10 cellular contexts compared by ENCODE assay signal in genomic region chr15:79593119-79593869, GRCh38.
DNase-seq lines count a peak whose midpoint lies in the region; ATAC-seq and TF ChIP-seq lines count a peak whose summit lies in the region.
"Had no signal": no experiment of that assay in that cellular context is flagged by ENCODE, and none has a peak within 500 bp of the region (broad histone marks: within the 10 kb centered on the region; RNA-seq: fewer than 3 reads in every experiment).

No MANE protein-coding gene starts in this region.

- H4K20me1 ChIP-seq in PC-9 (ENCODE audit: insufficient read depth) (no peaks in the 10 kb centered on the region), fibroblast of lung (ENCODE audit: control insufficient read depth, extremely low read depth, insufficient read depth, low read length) (no peaks in the 10 kb centered on the region), smooth muscle cell (ENCODE audit: low read depth) (no peaks in the 10 kb centered on the region)

- DNase-seq in SHP77 (lab: John Stamatoyannopoulos, UW) (peak; percentile 4 to 5), SHP77 treated with DMSO at 0.1 percent for 48 hours (lab: John Stamatoyannopoulos, UW) (no peak), PC-9 (no peak), fibroblast of lung (ENCODE audit: low read depth in 2 of 2) (peak; percentile 5 to 11), smooth muscle cell (lab: John Stamatoyannopoulos, UW; ENCODE audit: unreplicated experiment) (no peak)
- DNase-seq: body of pancreas; CD4-positive, CD25-positive, alpha-beta regulatory T cell had no signal

- H3K4me3 ChIP-seq in PC-9 (no peak overlapping the region), fibroblast of lung (replicated peaks in 1 of 4; ENCODE audit: control extremely low read depth in 1 of 4, insufficient read depth in 1 of 4, low read depth in 3 of 4, low read length in 4 of 4) (no peak overlapping the region), smooth muscle cell (no peak overlapping the region)
- H3K4me3 ChIP-seq: body of pancreas had no signal

- H3K27me3 ChIP-seq in PC-9 (ENCODE audit: insufficient read depth, low read depth), result peaks cover 62% of the 10 kb centered on the region
- H3K27me3 ChIP-seq in fibroblast of lung (ENCODE audit: control insufficient read depth, insufficient read depth, low read length), result no peaks in the 10 kb centered on the region
- H3K27me3 ChIP-seq in smooth muscle cell (ENCODE audit: low read depth), result no peaks in the 10 kb centered on the region
- H3K27me3 ChIP-seq: body of pancreas had no signal

- H3K4me2 ChIP-seq in PC-9 (no peak overlapping the region), fibroblast of lung (ENCODE audit: extremely low read depth, insufficient read depth, low read length) (no peak overlapping the region), smooth muscle cell (no peak overlapping the region)

- H3K9me3 ChIP-seq in PC-9 (ENCODE audit: insufficient read depth, low read depth) (no peaks in the 10 kb centered on the region), fibroblast of lung (ENCODE audit: control insufficient read depth, insufficient read depth, low read depth, low read length) (no peaks in the 10 kb centered on the region), smooth muscle cell (replicated peaks; ENCODE audit: low read depth) (no peaks in the 10 kb centered on the region)
- H3K9me3 ChIP-seq: body of pancreas had no signal

- ATAC-seq in GM21447 (IDR thresholded peaks at IDR 0.05; ENCODE audit: unreplicated experiment), result no peak
- ATAC-seq in GM21786 (IDR thresholded peaks at IDR 0.05; ENCODE audit: unreplicated experiment), result no peak
- no peak for ATAC-seq in GM18858 (IDR thresholded peaks at IDR 0.05; ENCODE audit: unreplicated experiment)
- ATAC-seq: body of pancreas had no signal

- no peak overlapping the region for H2AFZ ChIP-seq in PC-9
- H2AFZ ChIP-seq in fibroblast of lung (ENCODE audit: low read length), result no peak overlapping the region
- H2AFZ ChIP-seq in smooth muscle cell (ENCODE audit: low read depth), result peak overlapping the region; percentile 75

- CTCF ChIA-PET in PC-9 (lab: Charles Lee), result no interaction called here

- H3K9ac ChIP-seq in fibroblast of lung (ENCODE audit: insufficient read depth, low read length), result no peak overlapping the region
- no peak overlapping the region for H3K9ac ChIP-seq in smooth muscle cell (ENCODE audit: low read depth)

- POLR2A ChIA-PET in PC-9 (lab: Charles Lee; ENCODE audit: unreplicated experiment), result no interaction called here

- H3K36me3 ChIP-seq in PC-9 (ENCODE audit: low read depth), result no peaks in the 10 kb centered on the region
- H3K36me3 ChIP-seq in fibroblast of lung (ENCODE audit: control insufficient read depth, insufficient read depth, low read length), result no peaks in the 10 kb centered on the region
- no peaks in the 10 kb centered on the region for H3K36me3 ChIP-seq in smooth muscle cell (ENCODE audit: low read depth)

- TF ChIP-seq CTCF in PC-9 (conservative IDR thresholded peaks at IDR 0.05) (peak; percentile 43), fibroblast of lung (conservative IDR thresholded peaks at IDR 0.05 in 1 of 2, IDR thresholded peaks at IDR 0.05 in 1 of 2; ENCODE audit: low read depth in 1 of 2, low read length in 2 of 2) (peak; percentile 32 to 41), smooth muscle cell (IDR thresholded peaks at IDR 0.05; ENCODE audit: borderline replicate concordance, insufficient read depth, poor library complexity, severe bottlenecking) (peak; percentile 38)

- H3K79me2 ChIP-seq in PC-9 (ENCODE audit: low read depth), result no peaks in the 10 kb centered on the region
- no peaks in the 10 kb centered on the region for H3K79me2 ChIP-seq in fibroblast of lung (ENCODE audit: control insufficient read depth, insufficient read depth, low read length)
- H3K79me2 ChIP-seq in smooth muscle cell (ENCODE audit: low read depth), result no peaks in the 10 kb centered on the region

- 32% methylated on average over 4 of the region's 4 CpGs for WGBS in smooth muscle cell (ENCODE audit: low lambda C conversion rate)

- H3K27ac ChIP-seq in PC-9 (no peak overlapping the region), fibroblast of lung (ENCODE audit: insufficient read depth, low read length) (no peak overlapping the region), smooth muscle cell (ENCODE audit: low read depth) (no peak overlapping the region)
- H3K27ac ChIP-seq: body of pancreas had no signal

- H3K4me1 ChIP-seq in PC-9 (replicated peaks; ENCODE audit: insufficient read depth) (no peaks in the 10 kb centered on the region), fibroblast of lung (ENCODE audit: control insufficient read depth, extremely low read depth, insufficient read depth, low read length) (no peaks in the 10 kb centered on the region), smooth muscle cell (ENCODE audit: low read depth) (no peaks in the 10 kb centered on the region)

- no peaks in the 10 kb centered on the region for H3K9me2 ChIP-seq in PC-9 (ENCODE audit: insufficient read depth)

- no TSS peak for BruUV-seq in PC-9 (replicated peaks; lab: Mats Ljungman, UMichigan)

- intact Hi-C loops in PC-9 (cut with micrococcal nuclease; ENCODE audit: unreplicated experiment), result loop anchor here (10.0 kb wide), 1 partner anchor 582 kb away; no protein-coding TSS in a partner anchor

- H3F3A ChIP-seq in PC-9 (ENCODE audit: insufficient read depth, low read depth), result no peaks in the 10 kb centered on the region
- H3F3A ChIP-seq in smooth muscle cell (ENCODE audit: low read depth), result no peaks in the 10 kb centered on the region

Comparison
In these comparisons a context has a peak if more than half of its experiments do, and no peak if none do; other contexts are left out.
1. DNase-seq: peak in SHP77 (2 of 2) and fibroblast of lung (2 of 2); none in SHP77 treated with DMSO at 0.1 percent for 48 hours (single experiment), PC-9 (0 of 2) and smooth muscle cell (single experiment).
2. Peak in every context shown above with its lines, with median percentiles within 50 percentile points of each other: CTCF ChIP-seq.